In genomic region chr1:48329489-48329888, GRCh38 we compare ENCODE assay signal across 24 cellular contexts.
A peak's percentile ranks its signal among the peaks of the same experiment; 100 is the strongest.
DNase-seq lines count a peak whose midpoint lies in the region; ATAC-seq, FAIRE-seq and TF ChIP-seq lines count a peak whose summit lies in the region.
"Had no signal": no experiment of that assay in that cellular context is flagged by ENCODE, and none has a peak within 500 bp of the region (broad histone marks: within the 10 kb centered on the region; RNA-seq: fewer than 3 reads in every experiment).

No MANE protein-coding gene starts in this region.

- CTCF ChIA-PET in naive thymus-derived CD4-positive, alpha-beta T cell (lab: Charles Lee), result no interaction called here

- no peaks in the 10 kb centered on the region for H3K36me3 ChIP-seq in naive thymus-derived CD4-positive, alpha-beta T cell (ENCODE audit: control insufficient read depth in 2 of 3, insufficient read depth in 3 of 3, low read length in 3 of 3)

- H3K4me3 ChIP-seq in naive thymus-derived CD4-positive, alpha-beta T cell (ENCODE audit: low read length), result no peak overlapping the region
- H3K4me3 ChIP-seq: BLaER1 treated with 17β-estradiol and CSF1 and Interleukin-3, amounts not matched to agents 10 nM and 100 nM had no signal

- H3K9me3 Mint-ChIP-seq in endothelial cell (ENCODE audit: unreplicated experiment), result no peaks in the 10 kb centered on the region
- peaks cover 21 to 70% (median 36%) of the 10 kb centered on the region in 11 donors for H3K9me3 Mint-ChIP-seq in naive thymus-derived CD4-positive, alpha-beta T cell

- intact Hi-C loops in naive thymus-derived CD4-positive, alpha-beta T cell (cut with micrococcal nuclease), result no loop called here

- no peaks in the 10 kb centered on the region for H3K27me3 Mint-ChIP-seq in endothelial cell (ENCODE audit: unreplicated experiment)
- H3K27me3 Mint-ChIP-seq in naive thymus-derived CD4-positive, alpha-beta T cell, result no peaks in the 10 kb centered on the region

- DNase-seq in RPMI7951 (ENCODE audit: low read depth), result peak; percentile 3
- no peak for DNase-seq in endothelial cell (ENCODE audit: low spot score)
- DNase-seq in islet precursor cell, result peak; percentile 50
- DNase-seq in GM19239 (ENCODE audit: insufficient read length, low spot score), result no peak
- DNase-seq in NCI-H1417 (lab: John Stamatoyannopoulos, UW), result no peak
- no peak for DNase-seq in naive thymus-derived CD4-positive, alpha-beta T cell
- DNase-seq: ACHN; CD8-positive, alpha-beta T cell; HFFc6; KG1; MV-4-11; NCI-H1105 treated with DMSO at 0.1 percent for 48 hours; NCI-H1694; NCI-H2081; NCI-H2171; NCI-H345; NCI-H524; NCI-H774 had no signal

- peaks cover 0 to 8% (median 3%) of the 10 kb centered on the region in 3 experiments for H3K9me3 ChIP-seq in naive thymus-derived CD4-positive, alpha-beta T cell (ENCODE audit: control insufficient read depth in 2 of 3, low read length in 3 of 3)

- POLR2A ChIA-PET in naive thymus-derived CD4-positive, alpha-beta T cell (lab: Charles Lee), result no interaction called here

- no peaks in the 10 kb centered on the region for H3K4me1 Mint-ChIP-seq in endothelial cell (ENCODE audit: unreplicated experiment)
- H3K4me1 Mint-ChIP-seq in naive thymus-derived CD4-positive, alpha-beta T cell, result no peaks in the 10 kb centered on the region

- H3K27ac Mint-ChIP-seq in endothelial cell (ENCODE audit: unreplicated experiment), result no peak overlapping the region
- H3K27ac Mint-ChIP-seq in naive thymus-derived CD4-positive, alpha-beta T cell, result no peak overlapping the region
- H3K27ac Mint-ChIP-seq: CD8-positive, alpha-beta T cell; HFFc6 had no signal

- H3K27me3 ChIP-seq in naive thymus-derived CD4-positive, alpha-beta T cell (ENCODE audit: control insufficient read depth in 2 of 2, insufficient read depth in 2 of 2, low read length in 2 of 2), result no peaks in the 10 kb centered on the region
- H3K27me3 ChIP-seq: BLaER1 treated with 17β-estradiol and CSF1 and Interleukin-3, amounts not matched to agents 10 nM and 100 nM had no signal

- peaks cover 47% of the 10 kb centered on the region for H3K36me3 Mint-ChIP-seq in endothelial cell (ENCODE audit: low read depth, unreplicated experiment)
- H3K36me3 Mint-ChIP-seq in naive thymus-derived CD4-positive, alpha-beta T cell, result peaks cover 0 to 59% (median 47%) of the 10 kb centered on the region in 5 donors

- H3K4me1 ChIP-seq in naive thymus-derived CD4-positive, alpha-beta T cell (ENCODE audit: control insufficient read depth in 2 of 2, insufficient read depth in 2 of 2, low read length in 2 of 2), result no peaks in the 10 kb centered on the region
- H3K4me1 ChIP-seq: BLaER1 treated with 17β-estradiol and CSF1 and Interleukin-3, amounts not matched to agents 10 nM and 100 nM had no signal

- TF ChIP-seq CTCF in endothelial cell (IDR thresholded peaks at IDR 0.05; ENCODE audit: unreplicated experiment), result no peak

- FAIRE-seq in GM19239 (lab: Jason Lieb, UNC), result no peak
- FAIRE-seq: G401.6, GM18507, H54 had no signal

- no peak for ATAC-seq in GM18909 (IDR thresholded peaks at IDR 0.05; ENCODE audit: poor library complexity, unreplicated experiment)
- no peak for ATAC-seq in naive thymus-derived CD4-positive, alpha-beta T cell
- ATAC-seq: CD8-positive, alpha-beta T cell; Panc1 had no signal

- H3K4me3 Mint-ChIP-seq in endothelial cell (ENCODE audit: unreplicated experiment), result peak overlapping the region; percentile 23
- H3K4me3 Mint-ChIP-seq in naive thymus-derived CD4-positive, alpha-beta T cell, result no peak overlapping the region
- H3K4me3 Mint-ChIP-seq: CD8-positive, alpha-beta T cell; HFFc6 had no signal

- H3K27ac ChIP-seq in naive thymus-derived CD4-positive, alpha-beta T cell (ENCODE audit: low read depth, low read length), result no peak overlapping the region
- H3K27ac ChIP-seq: BLaER1 treated with 17β-estradiol and CSF1 and Interleukin-3, amounts not matched to agents 10 nM and 100 nM had no signal

Comparison
In these comparisons a context has a peak if more than half of its experiments do, and no peak if none do; other contexts are left out.
1. DNase-seq: peak in RPMI7951 (single experiment) and islet precursor cell (single experiment); none in endothelial cell (single experiment), GM19239 (single experiment), NCI-H1417 (0 of 3) and naive thymus-derived CD4-positive, alpha-beta T cell (0 of 9).